2 cellular contexts compared by ENCODE assay signal in the genomic region with DNA sequence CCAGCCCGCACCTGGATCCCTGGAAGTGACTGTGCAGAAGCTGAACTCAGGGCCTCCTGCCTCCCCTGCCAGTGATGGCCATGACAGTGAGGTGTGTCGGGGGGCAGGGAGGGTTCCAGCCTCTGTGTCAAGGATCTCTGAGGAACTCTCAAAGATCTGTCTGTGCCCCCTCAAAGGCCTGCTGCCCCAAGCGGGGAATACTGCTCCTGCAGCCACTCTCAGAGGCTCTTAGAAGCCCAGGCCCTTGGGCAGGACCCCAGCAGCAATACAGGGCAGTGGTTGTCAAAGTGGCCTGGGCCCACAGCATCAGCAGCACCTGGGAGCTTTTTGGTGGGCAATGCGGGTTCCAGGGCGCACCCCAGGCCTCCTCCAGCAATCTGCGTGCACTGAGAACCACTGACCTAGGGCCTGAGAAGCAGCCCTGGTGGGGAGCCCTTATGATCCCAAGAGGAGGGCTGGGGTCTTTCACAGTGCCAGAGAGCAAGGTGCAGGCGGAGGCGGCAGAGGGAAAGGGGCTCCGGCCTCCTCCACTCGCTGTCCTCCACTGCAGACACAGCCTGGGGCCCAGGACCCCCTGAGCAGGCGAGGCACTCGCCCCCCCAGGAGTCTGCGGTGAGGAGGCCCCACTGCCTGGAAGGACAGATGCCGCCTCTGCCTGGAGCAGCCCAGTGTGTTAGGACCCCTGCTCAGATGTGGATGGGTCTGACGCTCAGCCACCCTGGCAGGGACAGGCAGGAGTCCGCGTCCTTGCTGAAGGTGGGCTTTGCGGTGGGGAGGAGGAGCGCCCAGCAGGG.
TF ChIP-seq lines count a peak whose summit lies in the region.

No MANE protein-coding gene starts in this region.

TF ChIP-seq in HEK293, 187 proteins besides CTCF, POLR2A, EP300 and RAD21:
- TF ChIP-seq, protein P1, sequence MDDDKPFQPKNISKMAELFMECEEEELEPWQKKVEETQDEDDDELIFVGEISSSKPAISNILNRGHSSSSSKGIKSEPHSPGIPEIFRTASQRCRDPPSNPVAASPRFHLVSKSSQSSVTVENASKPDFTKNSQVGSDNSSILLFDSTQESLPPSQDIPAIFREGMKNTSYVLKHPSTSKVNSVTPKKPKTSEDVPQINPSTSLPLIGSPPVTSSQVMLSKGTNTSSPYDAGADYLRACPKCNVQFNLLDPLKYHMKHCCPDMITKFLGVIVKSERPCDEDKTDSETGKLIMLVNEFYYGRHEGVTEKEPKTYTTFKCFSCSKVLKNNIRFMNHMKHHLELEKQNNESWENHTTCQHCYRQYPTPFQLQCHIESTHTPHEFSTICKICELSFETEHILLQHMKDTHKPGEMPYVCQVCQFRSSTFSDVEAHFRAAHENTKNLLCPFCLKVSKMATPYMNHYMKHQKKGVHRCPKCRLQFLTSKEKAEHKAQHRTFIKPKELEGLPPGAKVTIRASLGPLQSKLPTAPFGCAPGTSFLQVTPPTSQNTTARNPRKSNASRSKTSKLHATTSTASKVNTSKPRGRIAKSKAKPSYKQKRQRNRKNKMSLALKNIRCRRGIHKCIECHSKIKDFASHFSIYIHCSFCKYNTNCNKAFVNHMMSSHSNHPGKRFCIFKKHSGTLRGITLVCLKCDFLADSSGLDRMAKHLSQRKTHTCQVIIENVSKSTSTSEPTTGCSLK (tag by site-specific recombination; IDR thresholded peaks at IDR 0.05), result no peak
- TF ChIP-seq ZIC2 (tag by site-specific recombination; IDR thresholded peaks at IDR 0.05) (peak; percentile 74), KLF7 (tag by site-specific recombination; IDR thresholded peaks at IDR 0.05; ENCODE audit: borderline replicate concordance) (no peak)

TF ChIP-seq in GM12878, 131 proteins besides CTCF, POLR2A, EP300 and RAD21:
- TF ChIP-seq PAX8 (IDR thresholded peaks at IDR 0.05) (no peak), CHD2 (IDR thresholded peaks at IDR 0.05; ENCODE audit: borderline replicate concordance, low read depth, low read length) (no peak), TARDBP (IDR thresholded peaks at IDR 0.05; ENCODE audit: borderline replicate concordance) (no peak), CBFB (IDR thresholded peaks at IDR 0.05; ENCODE audit: low read depth) (no peak), TAF1 (IDR thresholded peaks at IDR 0.05; ENCODE audit: borderline replicate concordance, low read depth, low read length) (no peak), MEF2B (IDR thresholded peaks at IDR 0.05; ENCODE audit: partially characterized antibody, poor library complexity, severe bottlenecking) (no peak)
